34 cellular contexts compared by ENCODE assay signal in genomic region chr9:112796485-112796884, GRCh38.
"Had no signal": no experiment of that assay in that cellular context is flagged by ENCODE, and none has a peak within 500 bp of the region (broad histone marks: within the 10 kb centered on the region; RNA-seq: fewer than 3 reads in every experiment).

No MANE protein-coding gene starts in this region.

- H3K36me3 ChIP-seq: adrenal gland, colonic mucosa had no signal

- H3K27me3 ChIP-seq: adrenal gland, body of pancreas, colonic mucosa, dorsolateral prefrontal cortex had no signal

- H3K4me3 Mint-ChIP-seq: activated CD4-positive, alpha-beta memory T cell treated with anti-CD3 and anti-CD28 coated beads for 36 hours; activated CD4-positive, alpha-beta T cell treated with anti-CD3 and anti-CD28 coated beads for 36 hours; activated CD4-positive, alpha-beta T cell treated with anti-CD3 and anti-CD28 coated beads, Interleukin-2, amount 10 ng/mL, durations not matched to agents 24 days and 14 days; activated CD8-positive, alpha-beta memory T cell treated with anti-CD3 and anti-CD28 coated beads, Interleukin-2, amount 10 ng/mL, durations not matched to agents 7 days and 5 days; activated CD8-positive, alpha-beta T cell treated with anti-CD3 and anti-CD28 coated beads, Interleukin-2, amount 10 ng/mL, durations not matched to agents 7 days and 5 days; activated naive CD4-positive, alpha-beta T cell treated with anti-CD3 and anti-CD28 coated beads for 36 hours; activated naive CD4-positive, alpha-beta T cell treated with anti-CD3 and anti-CD28 coated beads, Interleukin-2, amount 50 U/mL, for 24 hours; activated naive CD8-positive, alpha-beta T cell treated with anti-CD3 and anti-CD28 coated beads for 36 hours; activated naive CD8-positive, alpha-beta T cell treated with anti-CD3 and anti-CD28 coated beads, Interleukin-2, amount 50 U/mL, for 24 hours; activated T-helper 1 cell treated with anti-CD3 and anti-CD28 coated beads, Interleukin-12 subunit alpha, Interleukin-12 subunit beta, Interleukin-2, Interleukin-4 antibody, amounts not matched to agents 30 ng/mL and 10 ng/mL and 1 ng/mL, durations not matched to agents 14 hours and 24 hours and 36 hours; dendritic cell treated with granulocyte-macrophage colony-stimulating factor and Interleukin-4, amounts not matched to agents 40 ng/mL and 50 ng/mL, for 4 days; endodermal cell; T-cell; T-helper 1 cell treated with Interleukin-12 subunit alpha and Interleukin-12 subunit beta and Interleukin-4 antibody, amounts not matched to agents 30 μg/mL and 1 μg/mL, for 36 hours; T-helper 2 cell treated with Interferon-gamma antibody and Interleukin-4, amounts not matched to agents 5 μg/mL and 100 μg/mL, for 36 hours had no signal

- FAIRE-seq: frontal cortex had no signal

- DNase-seq: activated CD4-positive, alpha-beta memory T cell treated with anti-CD3 and anti-CD28 coated beads for 36 hours; activated CD4-positive, alpha-beta T cell treated with anti-CD3 and anti-CD28 coated beads for 36 hours; activated CD4-positive, alpha-beta T cell treated with anti-CD3 and anti-CD28 coated beads, Interleukin-2, amount 10 ng/mL, durations not matched to agents 24 days and 14 days; activated CD4-positive, CD25-positive, alpha-beta regulatory T cell; activated CD4-positive, CD25-positive, alpha-beta regulatory T cell treated with anti-CD3 and anti-CD28 coated beads, Interleukin-2, amount 50 U/mL, for 72 hours; activated CD8-positive, alpha-beta memory T cell treated with anti-CD3 and anti-CD28 coated beads, Interleukin-2, amount 10 ng/mL, durations not matched to agents 7 days and 5 days; activated CD8-positive, alpha-beta memory T cell treated with anti-CD3 and anti-CD28 coated beads, Interleukin-2, amount 50 U/mL, for 4 hours; activated CD8-positive, alpha-beta T cell treated with anti-CD3 and anti-CD28 coated beads, Interleukin-2, amount 10 ng/mL, durations not matched to agents 7 days and 5 days; activated effector memory CD4-positive, alpha-beta T cell treated with anti-CD3 and anti-CD28 coated beads, Interleukin-2, amount 50 U/mL, for 16 hours; activated naive CD4-positive, alpha-beta T cell treated with anti-CD3 and anti-CD28 coated beads for 36 hours; activated naive CD8-positive, alpha-beta T cell treated with anti-CD3 and anti-CD28 coated beads for 36 hours; activated naive CD8-positive, alpha-beta T cell treated with anti-CD3 and anti-CD28 coated beads, Interleukin-2, amount 50 U/mL, for 24 hours; activated T-cell treated with anti-CD3 and anti-CD28 coated beads, Interleukin-2, amount 50 U/mL, for 1 hour; activated T-cell treated with anti-CD3 and anti-CD28 coated beads, Interleukin-2, amount 50 U/mL, for 48 hours; adrenal gland; amygdala; aorta; body of pancreas; caudate nucleus; colonic mucosa; dorsolateral prefrontal cortex; effector memory CD4-positive, alpha-beta T cell; endodermal cell; foreskin fibroblast; SW 1271; T-cell had no signal

- H3K27ac Mint-ChIP-seq: activated CD4-positive, alpha-beta memory T cell treated with anti-CD3 and anti-CD28 coated beads for 36 hours; activated CD4-positive, alpha-beta T cell treated with anti-CD3 and anti-CD28 coated beads, Interleukin-2, amount 10 ng/mL, durations not matched to agents 24 days and 14 days; activated CD8-positive, alpha-beta memory T cell treated with anti-CD3 and anti-CD28 coated beads, Interleukin-2, amount 10 ng/mL, durations not matched to agents 7 days and 5 days; activated CD8-positive, alpha-beta T cell treated with anti-CD3 and anti-CD28 coated beads, Interleukin-2, amount 10 ng/mL, durations not matched to agents 7 days and 5 days; activated naive CD4-positive, alpha-beta T cell treated with anti-CD3 and anti-CD28 coated beads for 36 hours; activated naive CD8-positive, alpha-beta T cell treated with anti-CD3 and anti-CD28 coated beads for 36 hours; activated naive CD8-positive, alpha-beta T cell treated with anti-CD3 and anti-CD28 coated beads, Interleukin-2, amount 50 U/mL, for 24 hours; activated T-helper 1 cell treated with anti-CD3 and anti-CD28 coated beads, Interleukin-12 subunit alpha, Interleukin-12 subunit beta, Interleukin-2, Interleukin-4 antibody, amounts not matched to agents 30 ng/mL and 10 ng/mL and 1 ng/mL, durations not matched to agents 14 hours and 24 hours and 36 hours; activated T-helper 2 cell treated with anti-CD3 and anti-CD28 coated beads, Interferon-gamma antibody, Interleukin-2, Interleukin-4, amounts not matched to agents 10 μg/mL and 5 μg/mL and 100 μg/mL, durations not matched to agents 14 hours and 24 hours and 36 hours; dendritic cell treated with granulocyte-macrophage colony-stimulating factor and Interleukin-4, amounts not matched to agents 40 ng/mL and 50 ng/mL, for 4 days; endodermal cell; T-cell; T-helper 1 cell treated with Interleukin-12 subunit alpha and Interleukin-12 subunit beta and Interleukin-4 antibody, amounts not matched to agents 30 μg/mL and 1 μg/mL, for 36 hours; T-helper 2 cell treated with Interferon-gamma antibody and Interleukin-4, amounts not matched to agents 5 μg/mL and 100 μg/mL, for 36 hours had no signal

- H3K9me3 Mint-ChIP-seq: activated CD4-positive, alpha-beta memory T cell treated with anti-CD3 and anti-CD28 coated beads for 36 hours; activated CD4-positive, alpha-beta T cell treated with anti-CD3 and anti-CD28 coated beads, Interleukin-2, amount 10 ng/mL, durations not matched to agents 24 days and 14 days; activated naive CD4-positive, alpha-beta T cell treated with anti-CD3 and anti-CD28 coated beads for 36 hours; activated naive CD4-positive, alpha-beta T cell treated with anti-CD3 and anti-CD28 coated beads, Interleukin-2, amount 50 U/mL, for 24 hours; activated naive CD8-positive, alpha-beta T cell treated with anti-CD3 and anti-CD28 coated beads for 36 hours; activated naive CD8-positive, alpha-beta T cell treated with anti-CD3 and anti-CD28 coated beads, Interleukin-2, amount 50 U/mL, for 24 hours; activated T-helper 1 cell treated with anti-CD3 and anti-CD28 coated beads, Interleukin-12 subunit alpha, Interleukin-12 subunit beta, Interleukin-2, Interleukin-4 antibody, amounts not matched to agents 30 ng/mL and 10 ng/mL and 1 ng/mL, durations not matched to agents 14 hours and 24 hours and 36 hours; activated T-helper 2 cell treated with anti-CD3 and anti-CD28 coated beads, Interferon-gamma antibody, Interleukin-2, Interleukin-4, amounts not matched to agents 10 μg/mL and 5 μg/mL and 100 μg/mL, durations not matched to agents 14 hours and 24 hours and 36 hours; dendritic cell treated with granulocyte-macrophage colony-stimulating factor and Interleukin-4, amounts not matched to agents 40 ng/mL and 50 ng/mL, for 4 days; T-cell; T-helper 1 cell treated with Interleukin-12 subunit alpha and Interleukin-12 subunit beta and Interleukin-4 antibody, amounts not matched to agents 30 μg/mL and 1 μg/mL, for 36 hours; T-helper 2 cell treated with Interferon-gamma antibody and Interleukin-4, amounts not matched to agents 5 μg/mL and 100 μg/mL, for 36 hours had no signal

- H3K4me1 ChIP-seq: adrenal gland, body of pancreas, colonic mucosa had no signal

- ATAC-seq: activated CD4-positive, alpha-beta T cell treated with anti-CD3 and anti-CD28 coated beads for 36 hours; activated CD8-positive, alpha-beta memory T cell treated with anti-CD3 and anti-CD28 coated beads, Interleukin-2, amount 10 ng/mL, durations not matched to agents 7 days and 5 days; activated CD8-positive, alpha-beta T cell treated with anti-CD3 and anti-CD28 coated beads, Interleukin-2, amount 10 ng/mL, durations not matched to agents 7 days and 5 days; activated naive CD8-positive, alpha-beta T cell treated with anti-CD3 and anti-CD28 coated beads, Interleukin-2, amount 50 U/mL, for 24 hours; body of pancreas; esophagus mucosa; T-cell had no signal

- H3K9me3 ChIP-seq: adrenal gland, body of pancreas, colonic mucosa had no signal

- H3K36me3 Mint-ChIP-seq: activated CD4-positive, alpha-beta memory T cell treated with anti-CD3 and anti-CD28 coated beads for 36 hours; activated CD8-positive, alpha-beta memory T cell treated with anti-CD3 and anti-CD28 coated beads, Interleukin-2, amount 10 ng/mL, durations not matched to agents 7 days and 5 days; activated naive CD4-positive, alpha-beta T cell treated with anti-CD3 and anti-CD28 coated beads, Interleukin-2, amount 50 U/mL, for 24 hours; T-cell had no signal

- H3K27ac ChIP-seq: adrenal gland, body of pancreas, colonic mucosa had no signal

- H3K4me1 Mint-ChIP-seq: endodermal cell had no signal

- H3K4me3 ChIP-seq: adrenal gland, body of pancreas, colonic mucosa, dorsolateral prefrontal cortex had no signal

- H3K27me3 Mint-ChIP-seq: activated CD4-positive, alpha-beta memory T cell treated with anti-CD3 and anti-CD28 coated beads for 36 hours; activated CD4-positive, alpha-beta T cell treated with anti-CD3 and anti-CD28 coated beads for 36 hours; activated CD4-positive, alpha-beta T cell treated with anti-CD3 and anti-CD28 coated beads, Interleukin-2, amount 10 ng/mL, durations not matched to agents 24 days and 14 days; activated CD8-positive, alpha-beta memory T cell treated with anti-CD3 and anti-CD28 coated beads, Interleukin-2, amount 10 ng/mL, durations not matched to agents 7 days and 5 days; activated naive CD4-positive, alpha-beta T cell treated with anti-CD3 and anti-CD28 coated beads, Interleukin-2, amount 50 U/mL, for 24 hours; activated naive CD8-positive, alpha-beta T cell treated with anti-CD3 and anti-CD28 coated beads for 36 hours; activated naive CD8-positive, alpha-beta T cell treated with anti-CD3 and anti-CD28 coated beads, Interleukin-2, amount 50 U/mL, for 24 hours; dendritic cell treated with granulocyte-macrophage colony-stimulating factor and Interleukin-4, amounts not matched to agents 40 ng/mL and 50 ng/mL, for 4 days; T-cell had no signal
